In genomic region chr1:117339866-117340357, GRCh38 we compare ENCODE assay signal across 8 cellular contexts. TPM values are rescaled to one million over a fixed set of nuclear protein-coding genes. Genes with fewer than 3 reads are reported as not detected.
A peak's percentile ranks its signal among the peaks of the same experiment; 100 is the strongest.
DNase-seq lines count a peak whose midpoint lies in the region; ATAC-seq, FAIRE-seq and TF ChIP-seq lines count a peak whose summit lies in the region.

No MANE protein-coding gene starts in this region.

- no peak overlapping the region for H3K4me3 ChIP-seq in heart left ventricle

- peaks cover 0 to 18% (median 0%) of the 10 kb centered on the region in 12 donors for H3K4me1 ChIP-seq in heart left ventricle

- H3K27ac Mint-ChIP-seq in stimulated activated effector memory CD8-positive, alpha-beta T cell treated with anti-CD3 and anti-CD28 coated beads, Interleukin-12 subunit alpha, Interleukin-12 subunit beta, amount 100 ng/mL, for 72 hours, result no peak overlapping the region

- DNase-seq in AG08396 (ENCODE audit: low spot score) (peak; percentile 43), H54 (ENCODE audit: insufficient read length, low spot score) (no peak), SK-N-DZ (ENCODE audit: low spot score) (peak; percentile 83), heart left ventricle (no peak), medulla oblongata (ENCODE audit: extremely low spot score) (no peak)
- DNase-seq in stimulated activated effector memory CD8-positive, alpha-beta T cell treated with anti-CD3 and anti-CD28 coated beads, Interleukin-12 subunit alpha, Interleukin-12 subunit beta, amount 100 ng/mL, for 72 hours (ENCODE audit: low spot score in 2 of 2), result no peak

- FAIRE-seq in H54 (lab: Jason Lieb, UNC), result peak; percentile 43

- ATAC-seq in heart left ventricle, result peak; percentile 50 to 80 (median 70)
- peak; percentile 67 for ATAC-seq in stimulated activated effector memory CD8-positive, alpha-beta T cell treated with anti-CD3 and anti-CD28 coated beads, Interleukin-12 subunit alpha, Interleukin-12 subunit beta, amount 100 ng/mL, for 72 hours
- ATAC-seq in GM18870 (IDR thresholded peaks at IDR 0.05; ENCODE audit: unreplicated experiment), result no peak
- ATAC-seq in GM18498 (IDR thresholded peaks at IDR 0.05; ENCODE audit: unreplicated experiment), result no peak

- peaks cover 0 to 4% (median 0%) of the 10 kb centered on the region in 12 donors for H3K9me3 ChIP-seq in heart left ventricle

- peak overlapping the region in 2 of 12 donors; percentile 41 to 59 for H3K27ac ChIP-seq in heart left ventricle

- peaks cover 13% of the 10 kb centered on the region for H3K4me1 Mint-ChIP-seq in stimulated activated effector memory CD8-positive, alpha-beta T cell treated with anti-CD3 and anti-CD28 coated beads, Interleukin-12 subunit alpha, Interleukin-12 subunit beta, amount 100 ng/mL, for 72 hours

- H3K36me3 Mint-ChIP-seq in stimulated activated effector memory CD8-positive, alpha-beta T cell treated with anti-CD3 and anti-CD28 coated beads, Interleukin-12 subunit alpha, Interleukin-12 subunit beta, amount 100 ng/mL, for 72 hours, result no peaks in the 10 kb centered on the region

- intact Hi-C loops in heart left ventricle (cut with DNase I), result no loop called here

- no peaks in the 10 kb centered on the region for H3K9me3 Mint-ChIP-seq in stimulated activated effector memory CD8-positive, alpha-beta T cell treated with anti-CD3 and anti-CD28 coated beads, Interleukin-12 subunit alpha, Interleukin-12 subunit beta, amount 100 ng/mL, for 72 hours

- no peaks in the 10 kb centered on the region for H3K27me3 ChIP-seq in heart left ventricle

- H3K4me3 Mint-ChIP-seq in stimulated activated effector memory CD8-positive, alpha-beta T cell treated with anti-CD3 and anti-CD28 coated beads, Interleukin-12 subunit alpha, Interleukin-12 subunit beta, amount 100 ng/mL, for 72 hours, result no peak overlapping the region

- TF ChIP-seq CTCF in heart left ventricle (IDR thresholded peaks at IDR 0.05), result peak in 1 of 12 donors; percentile 14

- 37 to 42% (median 38%) methylated on average over 3 of the region's 3 CpGs for WGBS in heart left ventricle, 4 donors

- no peaks in the 10 kb centered on the region for H3K36me3 ChIP-seq in heart left ventricle

- TF ChIP-seq POLR2A in H54 (IDR thresholded peaks at IDR 0.05; ENCODE audit: low read depth, low read length) (no peak), heart left ventricle (IDR thresholded peaks at IDR 0.05) (no peak)

RNA-seq across cellular contexts. Expression of gene MAN1A2, which starts 27.3 kb away (rescaled TPM):
- polyA plus RNA-seq in SK-N-DZ (2014; cell fraction: cytosol; rRNA removed), result 20.7 and 21.9 TPM in 2 replicates
- polyA plus RNA-seq in SK-N-DZ (2014; cell fraction: nucleus; rRNA removed), result 17.8 and 19.2 TPM in 2 replicates
- 10 to 100 TPM; 15.8 to 36.5 (median 23.9) TPM for total RNA-seq in heart left ventricle
- 10 to 100 TPM in 1 of 2 donors, 1 to 10 TPM in 1; 5.1 to 12.9 TPM for polyA plus RNA-seq in heart left ventricle

Comparison
In these comparisons a context has a peak if more than half of its experiments do, and no peak if none do; other contexts are left out.
1. DNase-seq: peak in AG08396 (single experiment) and SK-N-DZ (single experiment); none in H54 (single experiment), heart left ventricle (0 of 5), stimulated activated effector memory CD8-positive, alpha-beta T cell treated with anti-CD3 and anti-CD28 coated beads, Interleukin-12 subunit alpha, Interleukin-12 subunit beta, amount 100 ng/mL, for 72 hours (0 of 2) and medulla oblongata (single experiment).
2. ATAC-seq: peak in heart left ventricle (4 of 4) and stimulated activated effector memory CD8-positive, alpha-beta T cell treated with anti-CD3 and anti-CD28 coated beads, Interleukin-12 subunit alpha, Interleukin-12 subunit beta, amount 100 ng/mL, for 72 hours (single experiment); none in GM18870 (single experiment) and GM18498 (single experiment).